Comparison of ENCODE assay signal across 26 cellular contexts in genomic region chr1:77484334-77484733, GRCh38.
"Had no signal": no experiment of that assay in that cellular context is flagged by ENCODE, and none has a peak within 500 bp of the region (broad histone marks: within the 10 kb centered on the region; RNA-seq: fewer than 3 reads in every experiment).

No MANE protein-coding gene starts in this region.

- H3K27me3 ChIP-seq: ascending aorta, body of pancreas, breast epithelium, SJCRH30 had no signal

- DNase-seq: activated CD4-positive, alpha-beta memory T cell treated with anti-CD3 and anti-CD28 coated beads for 36 hours; activated CD4-positive, alpha-beta T cell treated with anti-CD3 and anti-CD28 coated beads, Interleukin-2, amount 50 U/mL, for 1 hour; activated CD8-positive, alpha-beta memory T cell treated with anti-CD3 and anti-CD28 coated beads, Interleukin-2, amount 50 U/mL, for 48 hours; activated gamma-delta T cell; activated naive CD4-positive, alpha-beta T cell treated with Interleukin-2 at 50 U/mL for 16 hours; activated naive CD8-positive, alpha-beta T cell treated with anti-CD3 and anti-CD28 coated beads, Interleukin-2, amount 10 ng/mL, durations not matched to agents 7 days and 5 days; activated T-cell treated with anti-CD3 and anti-CD28 coated beads, Interleukin-2, amount 50 U/mL, for 72 hours; amygdala; body of pancreas; MM.1S; MV-4-11; NCI-H1092; NCI-H1436 treated with DMSO at 0.1 percent for 48 hours; NCI-H1694 treated with DMSO at 0.1 percent for 48 hours; NCI-H2029; NCI-H345; NCI-H524 treated with DMSO at 0.1 percent for 48 hours; SHP77; SJCRH30; T1000 had no signal

- H3K36me3 ChIP-seq: ascending aorta, breast epithelium, SJCRH30 had no signal

- H3K27ac ChIP-seq: ascending aorta, body of pancreas, breast epithelium, KMS-11, SJCRH30, SK-N-MC had no signal

- H3K4me3 ChIP-seq: ascending aorta, body of pancreas, breast epithelium, SJCRH30, SK-N-MC had no signal

- ATAC-seq: body of pancreas had no signal

- H3K27ac Mint-ChIP-seq: activated CD4-positive, alpha-beta memory T cell treated with anti-CD3 and anti-CD28 coated beads for 36 hours; activated naive CD4-positive, alpha-beta T cell treated with anti-CD3 and anti-CD28 coated beads, Interleukin-2, amount 50 U/mL, for 24 hours; activated naive CD8-positive, alpha-beta T cell treated with anti-CD3 and anti-CD28 coated beads, Interleukin-2, amount 10 ng/mL, durations not matched to agents 7 days and 5 days; activated T-cell treated with anti-CD3 and anti-CD28 coated beads, Interleukin-2, amount 50 U/mL, for 72 hours; activated T-helper 2 cell treated with anti-CD3 and anti-CD28 coated beads, Interferon-gamma antibody, Interleukin-2, Interleukin-4, amounts not matched to agents 10 μg/mL and 5 μg/mL and 100 μg/mL, durations not matched to agents 14 hours and 24 hours and 36 hours had no signal

- H3K36me3 Mint-ChIP-seq: activated naive CD8-positive, alpha-beta T cell treated with anti-CD3 and anti-CD28 coated beads, Interleukin-2, amount 10 ng/mL, durations not matched to agents 7 days and 5 days had no signal

- H3K4me1 ChIP-seq: ascending aorta, body of pancreas, breast epithelium had no signal

- H3K9me3 Mint-ChIP-seq: activated CD4-positive, alpha-beta memory T cell treated with anti-CD3 and anti-CD28 coated beads for 36 hours; activated naive CD4-positive, alpha-beta T cell treated with anti-CD3 and anti-CD28 coated beads, Interleukin-2, amount 50 U/mL, for 24 hours; activated T-cell treated with anti-CD3 and anti-CD28 coated beads, Interleukin-2, amount 50 U/mL, for 72 hours; activated T-helper 2 cell treated with anti-CD3 and anti-CD28 coated beads, Interferon-gamma antibody, Interleukin-2, Interleukin-4, amounts not matched to agents 10 μg/mL and 5 μg/mL and 100 μg/mL, durations not matched to agents 14 hours and 24 hours and 36 hours had no signal

- H3K4me3 Mint-ChIP-seq: activated CD4-positive, alpha-beta memory T cell treated with anti-CD3 and anti-CD28 coated beads for 36 hours; activated naive CD4-positive, alpha-beta T cell treated with anti-CD3 and anti-CD28 coated beads, Interleukin-2, amount 50 U/mL, for 24 hours; activated naive CD8-positive, alpha-beta T cell treated with anti-CD3 and anti-CD28 coated beads, Interleukin-2, amount 10 ng/mL, durations not matched to agents 7 days and 5 days; activated T-cell treated with anti-CD3 and anti-CD28 coated beads, Interleukin-2, amount 50 U/mL, for 72 hours had no signal

- H3K27me3 Mint-ChIP-seq: activated CD4-positive, alpha-beta memory T cell treated with anti-CD3 and anti-CD28 coated beads for 36 hours; activated naive CD4-positive, alpha-beta T cell treated with anti-CD3 and anti-CD28 coated beads, Interleukin-2, amount 50 U/mL, for 24 hours; activated naive CD8-positive, alpha-beta T cell treated with anti-CD3 and anti-CD28 coated beads, Interleukin-2, amount 10 ng/mL, durations not matched to agents 7 days and 5 days had no signal

- H3K9me3 ChIP-seq: ascending aorta, body of pancreas, breast epithelium, SJCRH30 had no signal

- H3K4me1 Mint-ChIP-seq: activated naive CD8-positive, alpha-beta T cell treated with anti-CD3 and anti-CD28 coated beads, Interleukin-2, amount 10 ng/mL, durations not matched to agents 7 days and 5 days had no signal

- H3K4me2 ChIP-seq: KMS-11 had no signal

- H3K9ac ChIP-seq: KMS-11 had no signal
